14 cellular contexts compared by ENCODE assay signal in the genomic region with DNA sequence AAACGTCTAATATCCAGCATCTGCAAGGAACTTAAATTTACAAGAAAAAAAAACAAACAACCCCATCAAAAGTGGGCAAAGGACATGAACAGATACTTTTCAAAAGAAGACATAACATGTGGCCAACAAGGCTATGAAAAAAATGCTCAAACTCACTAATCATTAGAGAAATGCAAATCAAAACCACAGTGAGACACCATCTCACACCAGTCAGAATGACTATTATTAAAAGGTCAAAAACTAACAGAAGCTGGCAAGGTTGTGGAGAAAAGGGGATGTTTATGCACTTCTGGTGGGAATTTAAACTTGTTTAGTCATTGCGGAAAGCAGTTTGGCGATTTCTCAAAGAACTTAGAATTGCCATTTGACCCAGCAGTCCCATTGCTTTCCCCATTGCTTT. TPM values are rescaled to one million over a fixed set of nuclear protein-coding genes. Genes with fewer than 3 reads are reported as not detected.
A peak's percentile ranks its signal among the peaks of the same experiment; 100 is the strongest.
DNase-seq lines count a peak whose midpoint lies in the region; ATAC-seq and TF ChIP-seq lines count a peak whose summit lies in the region.
"Not testable (repeated sequence)": the region's sequence is repeated elsewhere in the genome, so short reads cannot be mapped to it uniquely, and the experiment has no call there.
"Had no signal": no experiment of that assay in that cellular context is flagged by ENCODE, and none has a peak within 500 bp of the region (broad histone marks: within the 10 kb centered on the region; RNA-seq: fewer than 3 reads in every experiment).

No MANE protein-coding gene starts in this region.

- DNase-seq in CD1c-positive myeloid dendritic cell (ENCODE audit: extremely low spot score) (peak; percentile 5), M059J (ENCODE audit: low read depth) (peak; percentile 42), astrocyte of the hippocampus (ENCODE audit: low read depth, low spot score) (peak; percentile 27), fibroblast of villous mesenchyme (ENCODE audit: low read depth) (peak; percentile 0), iris pigment epithelial cell (ENCODE audit: low read depth) (peak; percentile 0)

- H3K9me3 Mint-ChIP-seq in stimulated activated memory B cell treated with anti-CD40 and anti-IgM and Interleukin-4, amounts not matched to agents 10 μg/mL and 1 μg/mL and 100 μg/mL, for 72 hours, result not testable (repeated sequence)

- H3K36me3 Mint-ChIP-seq in stimulated activated memory B cell treated with anti-CD40 and anti-IgM and Interleukin-4, amounts not matched to agents 10 μg/mL and 1 μg/mL and 100 μg/mL, for 72 hours, result not testable (repeated sequence)

- H3K27me3 Mint-ChIP-seq in stimulated activated memory B cell treated with anti-CD40 and anti-IgM and Interleukin-4, amounts not matched to agents 10 μg/mL and 1 μg/mL and 100 μg/mL, for 72 hours, result not testable (repeated sequence)

- H3K4me3 ChIP-seq in fibroblast of villous mesenchyme (ENCODE audit: low read depth, low read length), result not testable (repeated sequence)

- not testable (repeated sequence) for H3K4me3 Mint-ChIP-seq in stimulated activated memory B cell treated with anti-CD40 and anti-IgM and Interleukin-4, amounts not matched to agents 10 μg/mL and 1 μg/mL and 100 μg/mL, for 72 hours

- H3K4me1 Mint-ChIP-seq in stimulated activated memory B cell treated with anti-CD40 and anti-IgM and Interleukin-4, amounts not matched to agents 10 μg/mL and 1 μg/mL and 100 μg/mL, for 72 hours, result not testable (repeated sequence)

- not testable (repeated sequence) for H3K27ac Mint-ChIP-seq in stimulated activated memory B cell treated with anti-CD40 and anti-IgM and Interleukin-4, amounts not matched to agents 10 μg/mL and 1 μg/mL and 100 μg/mL, for 72 hours

- TF ChIP-seq CTCF in fibroblast of villous mesenchyme (IDR thresholded peaks at IDR 0.05; ENCODE audit: insufficient read depth, low read depth, low read length), result not testable (repeated sequence)

- peak; percentile 53 for ATAC-seq in stimulated activated memory B cell treated with anti-CD40 and anti-IgM and Interleukin-4, amounts not matched to agents 10 μg/mL and 1 μg/mL and 100 μg/mL, for 72 hours

RNA-seq across cellular contexts. Expression of a gene that starts 52.4 kb away (rescaled TPM):
- 0.07 TPM in 1 of 2 replicates, not detected in the other for total RNA-seq in M059J (2014; rRNA removed; shearing (Covaris generic))
- not detected in 2 replicates for total RNA-seq in fibroblast of villous mesenchyme
- total RNA-seq: A172; A673; Caco-2; CD4-positive, alpha-beta memory T cell; CD4-positive, alpha-beta T cell; CD4-positive, CD25-positive, alpha-beta regulatory T cell; CD8-positive, alpha-beta memory T cell; Daoy had no signal
